18 cellular contexts compared by ENCODE assay signal in genomic region chr13:51317262-51317661, GRCh38. TPM values are rescaled to one million over a fixed set of nuclear protein-coding genes. Genes with fewer than 3 reads are reported as not detected.
DNase-seq lines count a peak whose midpoint lies in the region; ATAC-seq and TF ChIP-seq lines count a peak whose summit lies in the region.
"Had no signal": no experiment of that assay in that cellular context is flagged by ENCODE, and none has a peak within 500 bp of the region (broad histone marks: within the 10 kb centered on the region; RNA-seq: fewer than 3 reads in every experiment).

No MANE protein-coding gene starts in this region.

- no peaks in the 10 kb centered on the region for H3K4me1 ChIP-seq in left ventricle myocardium inferior
- H3K4me1 ChIP-seq: lower lobe of right lung, right lobe of liver had no signal

- in situ Hi-C loops in SK-MEL-5 (cut with HindIII; ENCODE audit: low pct_unique_long_range_greater_than_20kb, low sequenced_read_pairs), result no loop called here

- intact Hi-C loops in left ventricle myocardium inferior (cut with micrococcal nuclease), result no loop called here

- CTCF ChIA-PET in GM10248 (lab: Yijun Ruan, JAX), result interaction anchor here (2.8 kb wide), 1 partner anchor 31 kb away, joined by 9 read pairs; no protein-coding TSS in a partner anchor

- H3K4me1 Mint-ChIP-seq in stimulated activated memory B cell treated with anti-CD40 and anti-IgM and Interleukin-4, amounts not matched to agents 10 μg/mL and 1 μg/mL and 100 μg/mL, for 72 hours, result peaks cover 7% of the 10 kb centered on the region

- POLR2A ChIA-PET in GM10248 (lab: Yijun Ruan, JAX), result no interaction called here

- peak overlapping the region; percentile 37 for H3K27ac Mint-ChIP-seq in stimulated activated memory B cell treated with anti-CD40 and anti-IgM and Interleukin-4, amounts not matched to agents 10 μg/mL and 1 μg/mL and 100 μg/mL, for 72 hours

- no peaks in the 10 kb centered on the region for H3K27me3 ChIP-seq in left ventricle myocardium inferior (ENCODE audit: low read depth)
- H3K27me3 ChIP-seq: BLaER1 treated with 17β-estradiol and CSF1 and Interleukin-3, amounts not matched to agents 10 nM and 100 nM; right lobe of liver had no signal

- no peak overlapping the region for H3K4me3 Mint-ChIP-seq in stimulated activated memory B cell treated with anti-CD40 and anti-IgM and Interleukin-4, amounts not matched to agents 10 μg/mL and 1 μg/mL and 100 μg/mL, for 72 hours

- no peak overlapping the region for H3K27ac ChIP-seq in left ventricle myocardium inferior (replicated peaks)
- H3K27ac ChIP-seq: BLaER1 treated with 17β-estradiol and CSF1 and Interleukin-3, amounts not matched to agents 10 nM and 100 nM; lower lobe of right lung; right lobe of liver; SK-N-MC had no signal

- H3K4me3 ChIP-seq in left ventricle myocardium inferior, result no peak overlapping the region
- H3K4me3 ChIP-seq: BLaER1 treated with 17β-estradiol and CSF1 and Interleukin-3, amounts not matched to agents 10 nM and 100 nM; lower lobe of right lung; right lobe of liver; SK-N-MC had no signal

- H3K27me3 Mint-ChIP-seq in stimulated activated memory B cell treated with anti-CD40 and anti-IgM and Interleukin-4, amounts not matched to agents 10 μg/mL and 1 μg/mL and 100 μg/mL, for 72 hours, result peaks cover 3% of the 10 kb centered on the region

- TF ChIP-seq CTCF in GM10248 (IDR thresholded peaks at IDR 0.05; ENCODE audit: control extremely low read depth, extremely low read depth, low read depth, missing control alignments) (no peak), left ventricle myocardium inferior (IDR thresholded peaks at IDR 0.05; ENCODE audit: borderline replicate concordance) (no peak)

- peak; percentile 37 for ATAC-seq in stimulated activated memory B cell treated with anti-CD40 and anti-IgM and Interleukin-4, amounts not matched to agents 10 μg/mL and 1 μg/mL and 100 μg/mL, for 72 hours
- no peak for ATAC-seq in HG02798 (IDR thresholded peaks at IDR 0.05; ENCODE audit: poor library complexity, unreplicated experiment)
- ATAC-seq: lower lobe of right lung, right lobe of liver had no signal

- H3K9me3 ChIP-seq in left ventricle myocardium inferior (replicated peaks), result no peaks in the 10 kb centered on the region
- H3K9me3 ChIP-seq: BLaER1 treated with 17β-estradiol and CSF1 and Interleukin-3, amounts not matched to agents 10 nM and 100 nM; lower lobe of right lung; right lobe of liver had no signal

- no peaks in the 10 kb centered on the region for H3K36me3 Mint-ChIP-seq in stimulated activated memory B cell treated with anti-CD40 and anti-IgM and Interleukin-4, amounts not matched to agents 10 μg/mL and 1 μg/mL and 100 μg/mL, for 72 hours

- H3K36me3 ChIP-seq in left ventricle myocardium inferior, result no peaks in the 10 kb centered on the region
- H3K36me3 ChIP-seq: BLaER1 treated with 17β-estradiol and CSF1 and Interleukin-3, amounts not matched to agents 10 nM and 100 nM; lower lobe of right lung; right lobe of liver had no signal

- DNase-seq in EH (ENCODE audit: low read depth) (peak; percentile 58), SK-MEL-5 (ENCODE audit: low read depth, low spot score) (peak; percentile 96), fibroblast of peridontal ligament (ENCODE audit: extremely low read depth) (peak; percentile 90), GM10248 (ENCODE audit: extremely low spot score) (no peak), left ventricle myocardium inferior (no peak)
- DNase-seq: activated CD4-positive, alpha-beta T cell treated with anti-CD3 and anti-CD28 coated beads for 1 hour; activated effector memory CD4-positive, alpha-beta T cell treated with anti-CD3 and anti-CD28 coated beads, Interleukin-2, amount 50 U/mL, for 16 hours; lower lobe of right lung; NCI-H1436 treated with DMSO at 0.1 percent for 48 hours; NCI-H2227 treated with DMSO at 0.1 percent for 48 hours; right lobe of liver; stimulated activated CD4-positive, alpha-beta T cell treated with anti-CD3 and anti-CD28 coated beads, Interleukin-2, amount 100 ng/mL, for 24 hours; T1000 had no signal

- no peaks in the 10 kb centered on the region for H3K9me3 Mint-ChIP-seq in stimulated activated memory B cell treated with anti-CD40 and anti-IgM and Interleukin-4, amounts not matched to agents 10 μg/mL and 1 μg/mL and 100 μg/mL, for 72 hours

RNA-seq across cellular contexts. Expression of gene SERPINE3, which starts 22.2 kb away (rescaled TPM):
- total RNA-seq in SK-MEL-5 (2014; rRNA removed; shearing (Covaris generic)), result not detected in 2 replicates
- 0.26 TPM in 1 of 2 replicates, not detected in the other for polyA plus RNA-seq in SK-MEL-5 (2015; cell fraction: cytosol; rRNA removed)
- polyA plus RNA-seq in SK-MEL-5 (2015; cell fraction: nucleus; rRNA removed), result not detected in 2 replicates
- not detected for total RNA-seq in left ventricle myocardium inferior
- total RNA-seq: chondrocyte, lower lobe of right lung, right lobe of liver had no signal

Comparison
In these comparisons a context has a peak if more than half of its experiments do, and no peak if none do; other contexts are left out.
1. DNase-seq: peak in EH (single experiment), SK-MEL-5 (single experiment) and fibroblast of peridontal ligament (single experiment); none in GM10248 (single experiment) and left ventricle myocardium inferior (single experiment).